In the genomic region with DNA sequence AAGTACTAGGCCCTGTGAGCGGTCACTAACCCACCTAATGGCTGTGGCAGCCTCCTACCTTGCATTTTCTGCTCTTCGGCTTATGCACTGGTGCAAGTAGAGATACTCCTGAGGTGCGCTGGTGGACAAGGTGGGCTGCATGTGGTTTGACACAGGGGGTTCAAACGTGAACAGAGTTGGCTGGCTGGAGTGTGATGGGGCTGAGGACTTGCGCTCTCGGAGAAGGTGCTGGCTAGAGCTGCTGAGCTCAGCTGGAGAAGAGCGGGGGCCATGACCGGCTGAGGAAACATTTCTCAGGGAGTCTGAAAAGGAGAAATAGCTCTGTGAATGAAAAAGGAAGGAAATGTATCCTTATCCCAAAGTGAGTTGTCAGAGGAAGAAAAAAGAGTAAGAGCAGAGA, we compare ENCODE assay signal across 15 cellular contexts.
"Had no signal": no experiment of that assay in that cellular context is flagged by ENCODE, and none has a peak within 500 bp of the region (broad histone marks: within the 10 kb centered on the region; RNA-seq: fewer than 3 reads in every experiment).

No MANE protein-coding gene starts in this region.

- H3K4me3 Mint-ChIP-seq: effector memory CD8-positive, alpha-beta T cell; naive thymus-derived CD4-positive, alpha-beta T cell; stimulated activated effector memory CD8-positive, alpha-beta T cell treated with anti-CD3 and anti-CD28 coated beads, Interleukin-12 subunit alpha, Interleukin-12 subunit beta, amount 100 ng/mL, for 72 hours had no signal

- DNase-seq: central memory CD4-positive, alpha-beta T cell; effector memory CD8-positive, alpha-beta T cell; foreskin keratinocyte; hippocampal formation; left colon; mammary epithelial cell; naive thymus-derived CD4-positive, alpha-beta T cell; right cardiac atrium; small intestine; stimulated activated CD4-positive, alpha-beta T cell treated with anti-CD3 and anti-CD28 coated beads, Interleukin-4, amount 100 ng/mL, for 1 hour; stimulated activated CD8-positive, alpha-beta memory T cell treated with anti-CD3 and anti-CD28 coated beads, Interleukin-4, amount 100 ng/mL, for 48 hours; stimulated activated naive CD8-positive, alpha-beta T cell treated with anti-CD3 and anti-CD28 coated beads, Interleukin-15, Interleukin-2, amounts not matched to agents 100 U/mL and 50 U/mL, for 24 hours; tibial artery had no signal

- H3K9me3 Mint-ChIP-seq: effector memory CD8-positive, alpha-beta T cell; stimulated activated effector memory CD8-positive, alpha-beta T cell treated with anti-CD3 and anti-CD28 coated beads, Interleukin-12 subunit alpha, Interleukin-12 subunit beta, amount 100 ng/mL, for 72 hours had no signal

- H3K4me1 Mint-ChIP-seq: stimulated activated effector memory CD8-positive, alpha-beta T cell treated with anti-CD3 and anti-CD28 coated beads, Interleukin-12 subunit alpha, Interleukin-12 subunit beta, amount 100 ng/mL, for 72 hours had no signal

- H3K27me3 ChIP-seq: foreskin keratinocyte, suprapubic skin, tibial artery had no signal

- H3K27ac ChIP-seq: foreskin keratinocyte, suprapubic skin had no signal

- H3K9me3 ChIP-seq: suprapubic skin, tibial artery had no signal

- ATAC-seq: effector memory CD8-positive, alpha-beta T cell; foreskin keratinocyte; left colon; naive thymus-derived CD4-positive, alpha-beta T cell; right cardiac atrium; stimulated activated effector memory CD8-positive, alpha-beta T cell treated with anti-CD3 and anti-CD28 coated beads, Interleukin-12 subunit alpha, Interleukin-12 subunit beta, amount 100 ng/mL, for 72 hours; stimulated activated naive CD8-positive, alpha-beta T cell treated with anti-CD3 and anti-CD28 coated beads, Interleukin-15, Interleukin-2, amounts not matched to agents 100 U/mL and 50 U/mL, for 24 hours had no signal

- H3K27ac Mint-ChIP-seq: effector memory CD8-positive, alpha-beta T cell; stimulated activated effector memory CD8-positive, alpha-beta T cell treated with anti-CD3 and anti-CD28 coated beads, Interleukin-12 subunit alpha, Interleukin-12 subunit beta, amount 100 ng/mL, for 72 hours had no signal

- H3K27me3 Mint-ChIP-seq: effector memory CD8-positive, alpha-beta T cell; naive thymus-derived CD4-positive, alpha-beta T cell had no signal

- H3K4me1 ChIP-seq: foreskin keratinocyte had no signal

- H3K4me3 ChIP-seq: suprapubic skin, tibial artery had no signal

- H3K36me3 Mint-ChIP-seq: stimulated activated effector memory CD8-positive, alpha-beta T cell treated with anti-CD3 and anti-CD28 coated beads, Interleukin-12 subunit alpha, Interleukin-12 subunit beta, amount 100 ng/mL, for 72 hours had no signal
